Comparison of ENCODE assay signal across 1 cellular context in genomic region chr22:28882545-28882877, GRCh38.
TF ChIP-seq lines count a peak whose summit lies in the region.

No MANE protein-coding gene starts in this region.

TF ChIP-seq in GM23338, 12 proteins besides CTCF, POLR2A, EP300 and RAD21 (continued from another document):
- TF ChIP-seq NANOG (IDR thresholded peaks at IDR 0.05; ENCODE audit: borderline replicate concordance) (no peak), EZH2phosphoT487 (IDR thresholded peaks at IDR 0.05; ENCODE audit: unreplicated experiment) (no peak), ZNF331 (CRISPR knock-in tag; IDR thresholded peaks at IDR 0.05; ENCODE audit: low read depth) (no peak), POLR2AphosphoS5 (IDR thresholded peaks at IDR 0.05; ENCODE audit: low read depth) (no peak), CREB1 (CRISPR knock-in tag; IDR thresholded peaks at IDR 0.05; ENCODE audit: low read depth) (no peak), STAT1 (IDR thresholded peaks at IDR 0.05; ENCODE audit: unreplicated experiment) (no peak), JUNB (IDR thresholded peaks at IDR 0.05; ENCODE audit: unreplicated experiment) (no peak), REST (IDR thresholded peaks at IDR 0.05; ENCODE audit: unreplicated experiment) (no peak), ZNF114 (CRISPR knock-in tag; IDR thresholded peaks at IDR 0.05) (no peak)
- TF ChIP-seq, protein P1, sequence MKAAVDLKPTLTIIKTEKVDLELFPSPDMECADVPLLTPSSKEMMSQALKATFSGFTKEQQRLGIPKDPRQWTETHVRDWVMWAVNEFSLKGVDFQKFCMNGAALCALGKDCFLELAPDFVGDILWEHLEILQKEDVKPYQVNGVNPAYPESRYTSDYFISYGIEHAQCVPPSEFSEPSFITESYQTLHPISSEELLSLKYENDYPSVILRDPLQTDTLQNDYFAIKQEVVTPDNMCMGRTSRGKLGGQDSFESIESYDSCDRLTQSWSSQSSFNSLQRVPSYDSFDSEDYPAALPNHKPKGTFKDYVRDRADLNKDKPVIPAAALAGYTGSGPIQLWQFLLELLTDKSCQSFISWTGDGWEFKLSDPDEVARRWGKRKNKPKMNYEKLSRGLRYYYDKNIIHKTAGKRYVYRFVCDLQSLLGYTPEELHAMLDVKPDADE (IDR thresholded peaks at IDR 0.05) = no peak
